Comparison of ENCODE assay signal across 1 cellular context in genomic region chr1:89842547-89843278, GRCh38.
TF ChIP-seq lines count a peak whose summit lies in the region.

No MANE protein-coding gene starts in this region.

TF ChIP-seq in HEK293, 187 proteins besides CTCF, POLR2A, EP300 and RAD21 (continued from another document):
- TF ChIP-seq INSM2 (tag by site-specific recombination; IDR thresholded peaks at IDR 0.05) (no peak), ZBTB17 (tag by site-specific recombination; IDR thresholded peaks at IDR 0.05) (peak; percentile 20; the same call in 1 of the 2 replicates), HOXA7 (CRISPR knock-in tag; IDR thresholded peaks at IDR 0.05; ENCODE audit: borderline replicate concordance) (no peak), REPIN1 (tag by site-specific recombination; IDR thresholded peaks at IDR 0.05; ENCODE audit: low read depth) (no peak), ZNF837 (tag by site-specific recombination; IDR thresholded peaks at IDR 0.05) (no peak), ZNF184 (tag by site-specific recombination; IDR thresholded peaks at IDR 0.05) (no peak), ZFP37 (tag by site-specific recombination; IDR thresholded peaks at IDR 0.05) (no peak), ZBTB48 (tag by site-specific recombination; IDR thresholded peaks at IDR 0.05) (no peak), ZNF112 (tag by site-specific recombination; IDR thresholded peaks at IDR 0.05) (no peak), KLF16 (tag by site-specific recombination; IDR thresholded peaks at IDR 0.05) (no peak), ZNF114 (tag by site-specific recombination; IDR thresholded peaks at IDR 0.05) (no peak), ZBTB1 (tag by site-specific recombination; IDR thresholded peaks at IDR 0.05) (no peak)
